In genomic region chr1:25907473-25908058, GRCh38 we compare ENCODE assay signal across 10 cellular contexts. TPM values are rescaled to one million over a fixed set of nuclear protein-coding genes. Genes with fewer than 3 reads are reported as not detected.
DNase-seq lines count a peak whose midpoint lies in the region; ATAC-seq and TF ChIP-seq lines count a peak whose summit lies in the region.
"Had no signal": no experiment of that assay in that cellular context is flagged by ENCODE, and none has a peak within 500 bp of the region (broad histone marks: within the 10 kb centered on the region; RNA-seq: fewer than 3 reads in every experiment).

No MANE protein-coding gene starts in this region.

- in situ Hi-C loops in brain microvascular endothelial cell (cut with HindIII; ENCODE audit: low pct_ligation_motif_present, low sequenced_read_pairs) = no loop called here

- TF ChIP-seq CTCF in GM23338 (conservative IDR thresholded peaks at IDR 0.05; ENCODE audit: low read depth in 2 of 2) (no peak), ascending aorta (IDR thresholded peaks at IDR 0.05) (no peak), nephron progenitor cell (IDR thresholded peaks at IDR 0.05) (no peak), brain microvascular endothelial cell (IDR thresholded peaks at IDR 0.05; ENCODE audit: low read depth, low read length, missing control alignments) (no peak)

- H4K20me1 ChIP-seq in GM23338 (replicated peaks; ENCODE audit: insufficient read depth) = peaks cover 19% of the 10 kb centered on the region

- H3K4me2 ChIP-seq in GM23338 = peak overlapping the region; percentile 99

- H3K36me3 Mint-ChIP-seq in GM23338 (ENCODE audit: low read depth) (peaks cover 26% of the 10 kb centered on the region), nephron progenitor cell (ENCODE audit: low read depth) (peaks cover 22% of the 10 kb centered on the region)

- peak overlapping the region; percentile 91 for H2AFZ ChIP-seq in GM23338

- ATAC-seq in GM23338 (no peak), HG02763 (IDR thresholded peaks at IDR 0.05; ENCODE audit: unreplicated experiment) (no peak)

- H3K4me1 ChIP-seq in GM23338 (ENCODE audit: insufficient read depth) (peaks cover 22% of the 10 kb centered on the region), ascending aorta (peaks cover 0 to 13% of the 10 kb centered on the region in 2 donors)

- DNase-seq in NCI-H2171 treated with DMSO at 0.1 percent for 48 hours (lab: John Stamatoyannopoulos, UW) = peak; percentile 44
- DNase-seq in NCI-H2171 (lab: John Stamatoyannopoulos, UW) = no peak
- DNase-seq in GM23338 (ENCODE audit: low spot score) = no peak
- no peak for DNase-seq in ascending aorta (ENCODE audit: low spot score in 2 of 2)
- DNase-seq in nephron progenitor cell = no peak
- no peak for DNase-seq in putamen (ENCODE audit: low spot score)
- DNase-seq in brain microvascular endothelial cell = no peak
- DNase-seq: NCI-H2029 treated with DMSO at 0.1 percent for 48 hours, SIG-M5 had no signal

- H3F3A ChIP-seq in GM23338 (replicated peaks; ENCODE audit: low read depth) = peaks cover 5% of the 10 kb centered on the region

- H3K9me3 ChIP-seq in ascending aorta = no peaks in the 10 kb centered on the region

- intact Hi-C loops in ascending aorta (cut with DNase I) = loop anchor here (5.0 to 10.0 kb wide), 3 partner anchors 260 to 673 kb away; partner anchors contain the start of genes C1orf232, CEP85, SYF2 and ZNF593

- no peaks in the 10 kb centered on the region for H3K27me3 ChIP-seq in GM23338 (ENCODE audit: insufficient read depth)
- no peaks in the 10 kb centered on the region for H3K27me3 ChIP-seq in ascending aorta
- H3K27me3 ChIP-seq in brain microvascular endothelial cell (replicated peaks) = no peaks in the 10 kb centered on the region

- H3K79me2 ChIP-seq in GM23338 (replicated peaks; ENCODE audit: insufficient read depth) = peaks cover 28% of the 10 kb centered on the region

- no peak overlapping the region; the same call in 1 of the 2 replicates for H3K27ac Mint-ChIP-seq in GM23338
- no peak overlapping the region for H3K27ac Mint-ChIP-seq in nephron progenitor cell

- H3K4me3 ChIP-seq in GM23338 = no peak overlapping the region
- H3K4me3 ChIP-seq in ascending aorta = no peak overlapping the region
- H3K4me3 ChIP-seq in brain microvascular endothelial cell (ENCODE audit: low read depth, low read length) = no peak overlapping the region

- no peaks in the 10 kb centered on the region for H3K9me2 ChIP-seq in GM23338 (ENCODE audit: insufficient read depth)

- H3K36me3 ChIP-seq in GM23338 (ENCODE audit: insufficient read depth) = peaks cover 14% of the 10 kb centered on the region
- H3K36me3 ChIP-seq in ascending aorta = no peaks in the 10 kb centered on the region
- no peaks in the 10 kb centered on the region for H3K36me3 ChIP-seq in brain microvascular endothelial cell (replicated peaks)

- H3K4me3 Mint-ChIP-seq in GM23338 (peak overlapping the region; percentile 95), nephron progenitor cell (peak overlapping the region; percentile 96)

- H3K27me3 Mint-ChIP-seq in GM23338 (ENCODE audit: insufficient read depth, low read depth, poor library complexity) (peaks cover 9% of the 10 kb centered on the region), nephron progenitor cell (ENCODE audit: low read depth, poor library complexity) (no peaks in the 10 kb centered on the region)

- H3K27ac ChIP-seq in GM23338 (ENCODE audit: low read depth) (no peak overlapping the region), ascending aorta (peak overlapping the region; percentile 65 to 66), brain microvascular endothelial cell (no peak overlapping the region)

- H3K9me3 Mint-ChIP-seq in GM23338 (no peaks in the 10 kb centered on the region), nephron progenitor cell (no peaks in the 10 kb centered on the region)

- H3K4me1 Mint-ChIP-seq in GM23338 (peaks cover 24% of the 10 kb centered on the region), nephron progenitor cell (peaks cover 43% of the 10 kb centered on the region)

TF ChIP-seq in GM23338, 12 proteins besides CTCF, POLR2A, EP300 and RAD21:
- no peak for TF ChIP-seq CREB1 (CRISPR knock-in tag; IDR thresholded peaks at IDR 0.05; ENCODE audit: low read depth)
- no peak for TF ChIP-seq EZH2 (IDR thresholded peaks at IDR 0.05; ENCODE audit: low read depth, unreplicated experiment)
- TF ChIP-seq, protein P1, sequence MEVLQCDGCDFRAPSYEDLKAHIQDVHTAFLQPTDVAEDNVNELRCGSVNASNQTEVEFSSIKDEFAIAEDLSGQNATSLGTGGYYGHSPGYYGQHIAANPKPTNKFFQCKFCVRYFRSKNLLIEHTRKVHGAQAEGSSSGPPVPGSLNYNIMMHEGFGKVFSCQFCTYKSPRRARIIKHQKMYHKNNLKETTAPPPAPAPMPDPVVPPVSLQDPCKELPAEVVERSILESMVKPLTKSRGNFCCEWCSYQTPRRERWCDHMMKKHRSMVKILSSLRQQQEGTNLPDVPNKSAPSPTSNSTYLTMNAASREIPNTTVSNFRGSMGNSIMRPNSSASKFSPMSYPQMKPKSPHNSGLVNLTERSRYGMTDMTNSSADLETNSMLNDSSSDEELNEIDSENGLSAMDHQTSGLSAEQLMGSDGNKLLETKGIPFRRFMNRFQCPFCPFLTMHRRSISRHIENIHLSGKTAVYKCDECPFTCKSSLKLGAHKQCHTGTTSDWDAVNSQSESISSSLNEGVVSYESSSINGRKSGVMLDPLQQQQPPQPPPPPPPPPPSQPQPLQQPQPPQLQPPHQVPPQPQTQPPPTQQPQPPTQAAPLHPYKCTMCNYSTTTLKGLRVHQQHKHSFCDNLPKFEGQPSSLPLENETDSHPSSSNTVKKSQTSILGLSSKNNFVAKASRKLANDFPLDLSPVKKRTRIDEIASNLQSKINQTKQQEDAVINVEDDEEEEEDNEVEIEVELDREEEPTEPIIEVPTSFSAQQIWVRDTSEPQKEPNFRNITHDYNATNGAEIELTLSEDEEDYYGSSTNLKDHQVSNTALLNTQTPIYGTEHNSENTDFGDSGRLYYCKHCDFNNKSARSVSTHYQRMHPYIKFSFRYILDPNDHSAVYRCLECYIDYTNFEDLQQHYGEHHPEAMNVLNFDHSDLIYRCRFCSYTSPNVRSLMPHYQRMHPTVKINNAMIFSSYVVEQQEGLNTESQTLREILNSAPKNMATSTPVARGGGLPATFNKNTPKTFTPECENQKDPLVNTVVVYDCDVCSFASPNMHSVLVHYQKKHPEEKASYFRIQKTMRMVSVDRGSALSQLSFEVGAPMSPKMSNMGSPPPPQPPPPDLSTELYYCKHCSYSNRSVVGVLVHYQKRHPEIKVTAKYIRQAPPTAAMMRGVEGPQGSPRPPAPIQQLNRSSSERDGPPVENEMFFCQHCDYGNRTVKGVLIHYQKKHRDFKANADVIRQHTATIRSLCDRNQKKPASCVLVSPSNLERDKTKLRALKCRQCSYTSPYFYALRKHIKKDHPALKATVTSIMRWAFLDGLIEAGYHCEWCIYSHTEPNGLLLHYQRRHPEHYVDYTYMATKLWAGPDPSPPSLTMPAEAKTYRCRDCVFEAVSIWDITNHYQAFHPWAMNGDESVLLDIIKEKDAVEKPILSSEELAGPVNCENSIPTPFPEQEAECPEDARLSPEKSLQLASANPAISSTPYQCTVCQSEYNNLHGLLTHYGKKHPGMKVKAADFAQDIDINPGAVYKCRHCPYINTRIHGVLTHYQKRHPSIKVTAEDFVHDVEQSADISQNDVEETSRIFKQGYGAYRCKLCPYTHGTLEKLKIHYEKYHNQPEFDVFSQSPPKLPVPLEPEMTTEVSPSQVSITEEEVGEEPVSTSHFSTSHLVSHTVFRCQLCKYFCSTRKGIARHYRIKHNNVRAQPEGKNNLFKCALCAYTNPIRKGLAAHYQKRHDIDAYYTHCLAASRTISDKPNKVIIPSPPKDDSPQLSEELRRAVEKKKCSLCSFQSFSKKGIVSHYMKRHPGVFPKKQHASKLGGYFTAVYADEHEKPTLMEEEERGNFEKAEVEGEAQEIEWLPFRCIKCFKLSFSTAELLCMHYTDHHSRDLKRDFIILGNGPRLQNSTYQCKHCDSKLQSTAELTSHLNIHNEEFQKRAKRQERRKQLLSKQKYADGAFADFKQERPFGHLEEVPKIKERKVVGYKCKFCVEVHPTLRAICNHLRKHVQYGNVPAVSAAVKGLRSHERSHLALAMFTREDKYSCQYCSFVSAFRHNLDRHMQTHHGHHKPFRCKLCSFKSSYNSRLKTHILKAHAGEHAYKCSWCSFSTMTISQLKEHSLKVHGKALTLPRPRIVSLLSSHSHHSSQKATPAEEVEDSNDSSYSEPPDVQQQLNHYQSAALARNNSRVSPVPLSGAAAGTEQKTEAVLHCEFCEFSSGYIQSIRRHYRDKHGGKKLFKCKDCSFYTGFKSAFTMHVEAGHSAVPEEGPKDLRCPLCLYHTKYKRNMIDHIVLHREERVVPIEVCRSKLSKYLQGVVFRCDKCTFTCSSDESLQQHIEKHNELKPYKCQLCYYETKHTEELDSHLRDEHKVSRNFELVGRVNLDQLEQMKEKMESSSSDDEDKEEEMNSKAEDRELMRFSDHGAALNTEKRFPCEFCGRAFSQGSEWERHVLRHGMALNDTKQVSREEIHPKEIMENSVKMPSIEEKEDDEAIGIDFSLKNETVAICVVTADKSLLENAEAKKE (CRISPR knock-in tag; IDR thresholded peaks at IDR 0.05) = no peak
- TF ChIP-seq ZNF331 (CRISPR knock-in tag; IDR thresholded peaks at IDR 0.05; ENCODE audit: low read depth) = no peak
- TF ChIP-seq, protein P2, sequence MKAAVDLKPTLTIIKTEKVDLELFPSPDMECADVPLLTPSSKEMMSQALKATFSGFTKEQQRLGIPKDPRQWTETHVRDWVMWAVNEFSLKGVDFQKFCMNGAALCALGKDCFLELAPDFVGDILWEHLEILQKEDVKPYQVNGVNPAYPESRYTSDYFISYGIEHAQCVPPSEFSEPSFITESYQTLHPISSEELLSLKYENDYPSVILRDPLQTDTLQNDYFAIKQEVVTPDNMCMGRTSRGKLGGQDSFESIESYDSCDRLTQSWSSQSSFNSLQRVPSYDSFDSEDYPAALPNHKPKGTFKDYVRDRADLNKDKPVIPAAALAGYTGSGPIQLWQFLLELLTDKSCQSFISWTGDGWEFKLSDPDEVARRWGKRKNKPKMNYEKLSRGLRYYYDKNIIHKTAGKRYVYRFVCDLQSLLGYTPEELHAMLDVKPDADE (IDR thresholded peaks at IDR 0.05) = no peak

RNA-seq across cellular contexts. Expression of gene STMN1, which starts 1.3 kb away (rescaled TPM):
- 227 and 271 TPM in 2 replicates for total RNA-seq in GM23338 (2014; rRNA removed; shearing (Covaris generic))
- polyA plus RNA-seq in GM23338 (2016; fragmentation: Nextera tagmentation; extraction: Ambion mirVana) = 1,567 and 1,890 TPM in 2 replicates
- 16.8 TPM for total RNA-seq in ascending aorta

RNA-seq across cellular contexts. Expression of gene PAQR7, which starts 32.1 kb away (rescaled TPM):
- total RNA-seq in GM23338 (2014; rRNA removed; shearing (Covaris generic)) = 5.2 and 5.5 TPM in 2 replicates
- polyA plus RNA-seq in GM23338 (2016; fragmentation: Nextera tagmentation; extraction: Ambion mirVana) = 4.0 and 4.2 TPM in 2 replicates
- total RNA-seq in ascending aorta = 6.9 TPM

RNA-seq across cellular contexts. Expression of gene AUNIP, which starts 48.3 kb away (rescaled TPM):
- total RNA-seq in GM23338 (2014; rRNA removed; shearing (Covaris generic)) = 20.9 and 24.1 TPM in 2 replicates
- polyA plus RNA-seq in GM23338 (2016; fragmentation: Nextera tagmentation; extraction: Ambion mirVana) = 21.2 and 21.9 TPM in 2 replicates
- total RNA-seq in ascending aorta = not detected

Comparison
In these comparisons a context has a peak if more than half of its experiments do, and no peak if none do; other contexts are left out.
1. H3K27ac ChIP-seq: peak in ascending aorta (2 of 2); none in GM23338 (single experiment) and brain microvascular endothelial cell (single experiment).
2. RNA of gene STMN1, which starts 1.3 kb away (total RNA-seq): 227 to 271 TPM in GM23338; 16.8 TPM in ascending aorta (single experiment); every median in the first group is over 10 times any median in the second.
3. RNA of gene AUNIP, which starts 48.3 kb away (total RNA-seq): 20.9 to 24.1 TPM in GM23338; not detected in ascending aorta (single experiment); every median in the first group is over 10 times any median in the second.